In the genomic region with DNA sequence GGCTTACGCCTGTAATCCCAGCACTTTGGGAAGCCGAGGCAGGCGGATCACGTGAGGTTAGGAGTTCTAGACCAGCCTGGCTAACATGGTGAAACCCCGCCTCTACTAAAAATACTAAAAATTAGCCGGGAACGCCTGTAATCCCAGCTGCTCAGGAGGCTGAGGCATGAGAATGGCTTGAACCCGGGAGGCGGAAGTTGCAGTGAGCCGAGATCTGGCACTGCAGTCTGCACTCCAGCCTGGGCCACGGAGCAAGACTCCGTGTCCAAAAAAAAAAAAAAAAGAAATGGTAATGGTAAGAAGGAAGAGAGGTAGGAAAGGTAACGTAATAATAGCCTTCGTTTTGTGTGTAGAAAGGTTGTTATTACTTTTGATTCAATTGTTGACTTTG, we compare ENCODE assay signal across 8 cellular contexts. TPM values are rescaled to one million over a fixed set of nuclear protein-coding genes. Genes with fewer than 3 reads are reported as not detected.
A peak's percentile ranks its signal among the peaks of the same experiment; 100 is the strongest.
DNase-seq lines count a peak whose midpoint lies in the region; ATAC-seq and TF ChIP-seq lines count a peak whose summit lies in the region.

No MANE protein-coding gene starts in this region.

- peak overlapping the region; percentile 93 for H3K4me3 Mint-ChIP-seq in osteocyte (ENCODE audit: unreplicated experiment)

- no TSS peak for BruUV-seq in Panc1 (replicated peaks; lab: Mats Ljungman, UMichigan)

- intact Hi-C loops in Panc1 (cut with micrococcal nuclease; ENCODE audit: unreplicated experiment): no loop called here

- H3K9me3 ChIP-seq in Panc1 (ENCODE audit: control insufficient read depth, insufficient read depth, low read depth, low read length): no peaks in the 10 kb centered on the region

- POLR2A ChIA-PET in Panc1 (lab: Charles Lee): no interaction called here

- TF ChIP-seq CTCF in GM12864 (IDR thresholded peaks at IDR 0.05; ENCODE audit: low read depth, low read length, missing control alignments) (no peak), Panc1 (IDR thresholded peaks at IDR 0.05) (no peak), epithelial cell of proximal tubule (conservative IDR thresholded peaks at IDR 0.05; ENCODE audit: low read depth, low read length) (no peak), osteocyte (IDR thresholded peaks at IDR 0.05) (no peak)

- ATAC-seq in Panc1: no peak
- ATAC-seq in HG02973 (IDR thresholded peaks at IDR 0.05; ENCODE audit: unreplicated experiment): no peak
- no peak for ATAC-seq in GM21515 (IDR thresholded peaks at IDR 0.05; ENCODE audit: unreplicated experiment)

- no peaks in the 10 kb centered on the region; the same call in 1 of the 2 replicates for H3K4me1 ChIP-seq in Panc1 (ENCODE audit: control insufficient read depth, insufficient read depth, low read length)

- in situ Hi-C loops in Panc1 (cut with HindIII; ENCODE audit: low pct_unique_long_range_greater_than_20kb, low sequenced_read_pairs): no loop called here

- no peaks in the 10 kb centered on the region for H3K27me3 ChIP-seq in Panc1 (ENCODE audit: control insufficient read depth, insufficient read depth, low read length)

- peak overlapping the region; percentile 86 for H3K27ac ChIP-seq in Panc1 (ENCODE audit: low read length)

- H3K27me3 Mint-ChIP-seq in osteocyte (ENCODE audit: unreplicated experiment): no peaks in the 10 kb centered on the region

- CTCF ChIA-PET in Panc1 (lab: Charles Lee): no interaction called here

- peaks cover 31% of the 10 kb centered on the region for H3K36me3 ChIP-seq in Panc1 (ENCODE audit: control insufficient read depth, insufficient read depth, low read length)

- no peak for DNase-seq in GM12864 (ENCODE audit: low read depth)
- DNase-seq in Panc1 (ENCODE audit: low read depth, low spot score): no peak
- DNase-seq in epithelial cell of proximal tubule (ENCODE audit: low read depth): no peak
- no peak for DNase-seq in osteocyte (ENCODE audit: extremely low spot score, unreplicated experiment)
- DNase-seq in ecto neural progenitor cell (ENCODE audit: low spot score): no peak
- no peak for DNase-seq in LoVo (ENCODE audit: low spot score)

- H3K36me3 Mint-ChIP-seq in osteocyte (ENCODE audit: unreplicated experiment): peaks cover 19% of the 10 kb centered on the region

- H3K4me1 Mint-ChIP-seq in osteocyte (ENCODE audit: unreplicated experiment): peaks cover 24% of the 10 kb centered on the region

- peak overlapping the region; percentile 94 for H3K27ac Mint-ChIP-seq in osteocyte (ENCODE audit: unreplicated experiment)

- H3K4me3 ChIP-seq in GM12864 (ENCODE audit: low read depth, low read length) (peak overlapping the region; percentile 84), Panc1 (ENCODE audit: low read depth in 2 of 2, low read length in 2 of 2) (peak overlapping the region; percentile 79 to 94), epithelial cell of proximal tubule (ENCODE audit: low read depth, low read length) (peak overlapping the region; percentile 96)

- no peaks in the 10 kb centered on the region for H3K9me3 Mint-ChIP-seq in osteocyte (ENCODE audit: unreplicated experiment)

RNA-seq across cellular contexts. Expression of gene HSPA14, which starts 1.2 kb away (rescaled TPM):
- 15.9 TPM for total RNA-seq in Panc1 (2021; ENCODE audit: unreplicated experiment)
- 7.6 TPM for polyA plus RNA-seq in Panc1 (2012; ENCODE audit: insufficient read length)
- total RNA-seq in epithelial cell of proximal tubule: 10.7 and 17.7 TPM in 2 replicates
- total RNA-seq in osteocyte: 9.5 and 9.9 TPM in 2 replicates

RNA-seq across cellular contexts. Expression of gene MSANTD7, which starts 1.2 kb away (rescaled TPM):
- 10.4 TPM for total RNA-seq in Panc1 (2021; ENCODE audit: unreplicated experiment)
- 5.0 TPM for polyA plus RNA-seq in Panc1 (2012; ENCODE audit: insufficient read length)
- 12.1 and 13.2 TPM in 2 replicates for total RNA-seq in epithelial cell of proximal tubule
- 13.6 and 13.8 TPM in 2 replicates for total RNA-seq in osteocyte

RNA-seq across cellular contexts. Expression of gene CDNF, which starts 1.5 kb away (rescaled TPM):
- total RNA-seq in Panc1 (2021; ENCODE audit: unreplicated experiment): 0.39 TPM
- 0.38 TPM for polyA plus RNA-seq in Panc1 (2012; ENCODE audit: insufficient read length)
- total RNA-seq in epithelial cell of proximal tubule: 0.29 TPM in 1 of 2 replicates, not detected in the other
- 1.0 and 2.9 TPM in 2 replicates for total RNA-seq in osteocyte

RNA-seq across cellular contexts. Expression of gene SUV39H2, which starts 39.4 kb away (rescaled TPM):
- 21.9 TPM for total RNA-seq in Panc1 (2021; ENCODE audit: unreplicated experiment)
- 6.2 TPM for polyA plus RNA-seq in Panc1 (2012; ENCODE audit: insufficient read length)
- 16.5 and 26.8 TPM in 2 replicates for total RNA-seq in epithelial cell of proximal tubule
- total RNA-seq in osteocyte: 8.2 and 9.8 TPM in 2 replicates
